ENCODE assay signal across 33 cellular contexts in the genomic region with DNA sequence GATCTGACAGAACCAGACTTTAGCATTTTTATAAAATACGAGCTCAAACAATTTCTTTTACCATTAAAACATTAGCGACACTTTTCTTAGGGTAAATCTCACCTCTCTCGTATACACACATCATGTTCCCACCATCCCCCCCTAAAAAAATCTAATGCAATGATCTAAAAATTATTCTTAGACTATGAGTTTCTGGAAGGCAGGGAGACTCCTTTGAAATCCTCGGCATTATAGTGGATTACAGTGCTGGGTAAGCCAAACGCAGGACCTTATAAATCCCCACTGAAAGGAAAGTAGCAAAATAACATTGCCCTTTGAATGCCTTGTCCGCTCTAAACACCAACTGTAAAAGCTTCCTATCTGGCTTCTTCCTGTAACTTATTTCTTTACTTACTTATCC.
"Had no signal": no experiment of that assay in that cellular context is flagged by ENCODE, and none has a peak within 500 bp of the region (broad histone marks: within the 10 kb centered on the region; RNA-seq: fewer than 3 reads in every experiment).

No MANE protein-coding gene starts in this region.

- H3K27me3 Mint-ChIP-seq: activated CD4-positive, alpha-beta memory T cell treated with anti-CD3 and anti-CD28 coated beads, Interleukin-2, amount 10 ng/mL, durations not matched to agents 7 days and 5 days; activated CD4-positive, alpha-beta T cell treated with anti-CD3 and anti-CD28 coated beads, Interleukin-2, amount 10 ng/mL, durations not matched to agents 7 days and 5 days; activated naive CD4-positive, alpha-beta T cell treated with anti-CD3 and anti-CD28 coated beads, Interleukin-2, amount 10 ng/mL, durations not matched to agents 7 days and 5 days; activated naive CD8-positive, alpha-beta T cell treated with anti-CD3 and anti-CD28 coated beads, Interleukin-2, amount 10 ng/mL, durations not matched to agents 7 days and 5 days; activated T-cell treated with anti-CD3 and anti-CD28 coated beads, Interleukin-2, amount 50 U/mL, for 24 hours; dendritic cell treated with granulocyte-macrophage colony-stimulating factor and Interleukin-4, amounts not matched to agents 40 ng/mL and 50 ng/mL, for 4 days; T-helper 17 cell had no signal

- H3K4me1 Mint-ChIP-seq: activated CD4-positive, alpha-beta memory T cell treated with anti-CD3 and anti-CD28 coated beads, Interleukin-2, amount 10 ng/mL, durations not matched to agents 7 days and 5 days; activated CD4-positive, alpha-beta T cell treated with anti-CD3 and anti-CD28 coated beads, Interleukin-2, amount 10 ng/mL, durations not matched to agents 7 days and 5 days; activated naive CD4-positive, alpha-beta T cell treated with anti-CD3 and anti-CD28 coated beads, Interleukin-2, amount 10 ng/mL, durations not matched to agents 7 days and 5 days; endodermal cell; WTC11 had no signal

- H3K27ac Mint-ChIP-seq: activated CD4-positive, alpha-beta memory T cell treated with anti-CD3 and anti-CD28 coated beads, Interleukin-2, amount 10 ng/mL, durations not matched to agents 7 days and 5 days; activated CD4-positive, alpha-beta T cell treated with anti-CD3 and anti-CD28 coated beads, Interleukin-2, amount 10 ng/mL, durations not matched to agents 7 days and 5 days; activated naive CD4-positive, alpha-beta T cell treated with anti-CD3 and anti-CD28 coated beads, Interleukin-2, amount 10 ng/mL, durations not matched to agents 7 days and 5 days; activated naive CD8-positive, alpha-beta T cell treated with anti-CD3 and anti-CD28 coated beads, Interleukin-2, amount 10 ng/mL, durations not matched to agents 7 days and 5 days; activated T-cell treated with anti-CD3 and anti-CD28 coated beads, Interleukin-2, amount 50 U/mL, for 24 hours; activated T-cell treated with anti-CD3 and anti-CD28 coated beads, Interleukin-2, amount 50 U/mL, for 72 hours; dendritic cell treated with granulocyte-macrophage colony-stimulating factor and Interleukin-4, amounts not matched to agents 40 ng/mL and 50 ng/mL, for 4 days; endodermal cell; T-helper 17 cell; T-helper 2 cell treated with Interferon-gamma antibody and Interleukin-4, amounts not matched to agents 5 μg/mL and 100 μg/mL, for 36 hours; WTC11 had no signal

- DNase-seq: activated CD4-positive, alpha-beta memory T cell treated with anti-CD3 and anti-CD28 coated beads, Interleukin-2, amount 10 ng/mL, durations not matched to agents 7 days and 5 days; activated CD4-positive, alpha-beta T cell treated with anti-CD3 and anti-CD28 coated beads for 1 hour; activated CD4-positive, alpha-beta T cell treated with anti-CD3 and anti-CD28 coated beads for 4 hours; activated CD4-positive, alpha-beta T cell treated with anti-CD3 and anti-CD28 coated beads, Interleukin-2, amount 10 ng/mL, durations not matched to agents 7 days and 5 days; activated CD4-positive, alpha-beta T cell treated with anti-CD3 and anti-CD28 coated beads, Interleukin-2, amount 50 U/mL, for 4 hours; activated CD8-positive, alpha-beta memory T cell treated with anti-CD3 and anti-CD28 coated beads, Interleukin-2, amount 50 U/mL, for 48 hours; activated gamma-delta T cell; activated naive CD4-positive, alpha-beta T cell; activated naive CD4-positive, alpha-beta T cell treated with anti-CD3 and anti-CD28 coated beads, Interleukin-2, amount 10 ng/mL, durations not matched to agents 7 days and 5 days; activated naive CD8-positive, alpha-beta T cell treated with anti-CD3 and anti-CD28 coated beads, Interleukin-2, amount 10 ng/mL, durations not matched to agents 7 days and 5 days; activated T-cell treated with anti-CD3 and anti-CD28 coated beads for 4 hours; activated T-cell treated with anti-CD3 and anti-CD28 coated beads, Interleukin-2, amount 50 U/mL, for 24 hours; activated T-cell treated with anti-CD3 and anti-CD28 coated beads, Interleukin-2, amount 50 U/mL, for 72 hours; body of pancreas; central memory CD4-positive, alpha-beta T cell; dorsolateral prefrontal cortex; effector memory CD4-positive, alpha-beta T cell; endodermal cell; erythroblast; foreskin keratinocyte; gastrocnemius medialis; glutamatergic neuron; T-helper 1 cell; T-helper 17 cell; T1000 had no signal

- H3K27me3 ChIP-seq: body of pancreas, breast epithelium, cardiac muscle cell, dorsolateral prefrontal cortex, esophagus muscularis mucosa, foreskin keratinocyte, gastrocnemius medialis had no signal

- H3K36me3 Mint-ChIP-seq: activated naive CD4-positive, alpha-beta T cell treated with anti-CD3 and anti-CD28 coated beads, Interleukin-2, amount 10 ng/mL, durations not matched to agents 7 days and 5 days; activated naive CD4-positive, alpha-beta T cell treated with anti-CD3 and anti-CD28 coated beads, Interleukin-2, amount 50 U/mL, for 72 hours had no signal

- ATAC-seq: activated naive CD4-positive, alpha-beta T cell treated with anti-CD3 and anti-CD28 coated beads, Interleukin-2, amount 50 U/mL, for 72 hours; activated T-cell treated with anti-CD3 and anti-CD28 coated beads, Interleukin-2, amount 50 U/mL, for 72 hours; body of pancreas; foreskin keratinocyte; T-helper 17 cell; WTC11 had no signal

- H3K36me3 ChIP-seq: breast epithelium had no signal

- H3K9me3 ChIP-seq: body of pancreas, breast epithelium, esophagus muscularis mucosa, gastrocnemius medialis had no signal

- H3K9me3 Mint-ChIP-seq: activated CD4-positive, alpha-beta memory T cell treated with anti-CD3 and anti-CD28 coated beads, Interleukin-2, amount 10 ng/mL, durations not matched to agents 7 days and 5 days; activated CD4-positive, alpha-beta T cell treated with anti-CD3 and anti-CD28 coated beads, Interleukin-2, amount 10 ng/mL, durations not matched to agents 7 days and 5 days; activated naive CD4-positive, alpha-beta T cell treated with anti-CD3 and anti-CD28 coated beads, Interleukin-2, amount 10 ng/mL, durations not matched to agents 7 days and 5 days; activated naive CD4-positive, alpha-beta T cell treated with anti-CD3 and anti-CD28 coated beads, Interleukin-2, amount 50 U/mL, for 72 hours; activated naive CD8-positive, alpha-beta T cell treated with anti-CD3 and anti-CD28 coated beads, Interleukin-2, amount 10 ng/mL, durations not matched to agents 7 days and 5 days; activated T-cell treated with anti-CD3 and anti-CD28 coated beads, Interleukin-2, amount 50 U/mL, for 24 hours; activated T-cell treated with anti-CD3 and anti-CD28 coated beads, Interleukin-2, amount 50 U/mL, for 72 hours; dendritic cell treated with granulocyte-macrophage colony-stimulating factor and Interleukin-4, amounts not matched to agents 40 ng/mL and 50 ng/mL, for 4 days; endodermal cell; T-helper 2 cell treated with Interferon-gamma antibody and Interleukin-4, amounts not matched to agents 5 μg/mL and 100 μg/mL, for 36 hours; WTC11 had no signal

- H3K4me1 ChIP-seq: breast epithelium had no signal

- H3K4me3 Mint-ChIP-seq: activated CD4-positive, alpha-beta memory T cell treated with anti-CD3 and anti-CD28 coated beads, Interleukin-2, amount 10 ng/mL, durations not matched to agents 7 days and 5 days; activated CD4-positive, alpha-beta T cell treated with anti-CD3 and anti-CD28 coated beads, Interleukin-2, amount 10 ng/mL, durations not matched to agents 7 days and 5 days; activated naive CD4-positive, alpha-beta T cell treated with anti-CD3 and anti-CD28 coated beads, Interleukin-2, amount 10 ng/mL, durations not matched to agents 7 days and 5 days; activated naive CD8-positive, alpha-beta T cell treated with anti-CD3 and anti-CD28 coated beads, Interleukin-2, amount 10 ng/mL, durations not matched to agents 7 days and 5 days; activated T-cell treated with anti-CD3 and anti-CD28 coated beads, Interleukin-2, amount 50 U/mL, for 24 hours; activated T-cell treated with anti-CD3 and anti-CD28 coated beads, Interleukin-2, amount 50 U/mL, for 72 hours; dendritic cell treated with granulocyte-macrophage colony-stimulating factor and Interleukin-4, amounts not matched to agents 40 ng/mL and 50 ng/mL, for 4 days; endodermal cell; T-helper 17 cell; T-helper 2 cell treated with Interferon-gamma antibody and Interleukin-4, amounts not matched to agents 5 μg/mL and 100 μg/mL, for 36 hours; WTC11 had no signal

- H3K27ac ChIP-seq: breast epithelium, cardiac muscle cell, coronary artery, dorsolateral prefrontal cortex, esophagus muscularis mucosa, foreskin keratinocyte, gastrocnemius medialis had no signal

- H3K4me3 ChIP-seq: body of pancreas, breast epithelium, cardiac muscle cell, coronary artery, dorsolateral prefrontal cortex, esophagus muscularis mucosa, gastrocnemius medialis had no signal
